ENCODE assay signal across 1 cellular context in genomic region chr19:55179570-55180484, GRCh38.
TF ChIP-seq lines count a peak whose summit lies in the region.

Gene SYT5 (minus strand): TSS chr19:55180289. CDS start chr19:55179041, 1,248 bp downstream.

TF ChIP-seq in HepG2, 621 proteins besides CTCF, POLR2A, EP300 and RAD21 (continued from another document and continues in another):
- TF ChIP-seq ARID4A (CRISPR knock-in tag; IDR thresholded peaks at IDR 0.05; ENCODE audit: borderline replicate concordance) (peak; percentile 69; the same call in 1 of the 2 replicates), MTF2 (CRISPR knock-in tag; IDR thresholded peaks at IDR 0.05; ENCODE audit: borderline replicate concordance) (no peak), ZNF121 (CRISPR knock-in tag; IDR thresholded peaks at IDR 0.05) (no peak), BHLHE40 (IDR thresholded peaks at IDR 0.05; ENCODE audit: low read length) (peak; percentile 84), AGO2 (optimal IDR thresholded peaks at IDR 0.05; ENCODE audit: low read depth, low read length) (peak; percentile 88), ZC3H13 (CRISPR knock-in tag; IDR thresholded peaks at IDR 0.05) (peak; percentile 66; the same call in 1 of the 2 replicates), MXD1 (CRISPR knock-in tag; IDR thresholded peaks at IDR 0.05) (peak; percentile 57; the same call in 1 of the 2 replicates), HNRNPL (IDR thresholded peaks at IDR 0.05; ENCODE audit: low read depth, low read length) (0 out of 2 replicates have a peak, but pooled peaks have one; percentile 27), ZNF558 (CRISPR knock-in tag; IDR thresholded peaks at IDR 0.05; ENCODE audit: borderline replicate concordance) (peak; percentile 65; the same call in 1 of the 2 replicates), ZNF501 (CRISPR knock-in tag; IDR thresholded peaks at IDR 0.05) (peak; percentile 14; the same call in 1 of the 2 replicates), BATF2 (CRISPR knock-in tag; IDR thresholded peaks at IDR 0.05) (peak; percentile 69; the same call in 1 of the 2 replicates), TSC22D2 (CRISPR knock-in tag; IDR thresholded peaks at IDR 0.05; ENCODE audit: borderline replicate concordance) (peak; percentile 48; the same call in 1 of the 2 replicates), ELF1 (CRISPR knock-in tag; IDR thresholded peaks at IDR 0.05) (no peak), TBX2 (CRISPR knock-in tag; IDR thresholded peaks at IDR 0.05; ENCODE audit: borderline replicate concordance) (peak; percentile 22; the same call in 1 of the 2 replicates), BCL6 (CRISPR knock-in tag; IDR thresholded peaks at IDR 0.05) (peak; percentile 33; the same call in 1 of the 2 replicates), ZNF850 (CRISPR knock-in tag; conservative IDR thresholded peaks at IDR 0.05) (no peak), REST (IDR thresholded peaks at IDR 0.05; ENCODE audit: borderline replicate concordance in 1 of 2, low read depth in 1 of 2, low read length in 2 of 2) (peak; percentile 85 to 95), NFKB2 (CRISPR knock-in tag; IDR thresholded peaks at IDR 0.05; ENCODE audit: borderline replicate concordance) (0 out of 2 replicates have a peak, but pooled peaks have one; percentile 32), ZSCAN21 (CRISPR knock-in tag; IDR thresholded peaks at IDR 0.05; ENCODE audit: borderline replicate concordance) (peak; percentile 41; the same call in 1 of the 2 replicates), ZKSCAN5 (CRISPR knock-in tag; IDR thresholded peaks at IDR 0.05) (no peak), RERE (CRISPR knock-in tag; IDR thresholded peaks at IDR 0.05; ENCODE audit: low read depth) (no peak), ZGPAT (CRISPR knock-in tag; IDR thresholded peaks at IDR 0.05) (peak; percentile 44; the same call in 1 of the 2 replicates), TEF (CRISPR knock-in tag; IDR thresholded peaks at IDR 0.05) (peak; percentile 52; the same call in 1 of the 2 replicates), ZSCAN31 (CRISPR knock-in tag; IDR thresholded peaks at IDR 0.05; ENCODE audit: low read depth) (0 out of 2 replicates have a peak, but pooled peaks have one; percentile 31), MNT (IDR thresholded peaks at IDR 0.05) (peak; percentile 70), ZNF780A (CRISPR knock-in tag; IDR thresholded peaks at IDR 0.05) (no peak), ZFP82 (CRISPR knock-in tag; IDR thresholded peaks at IDR 0.05; ENCODE audit: borderline replicate concordance) (0 out of 2 replicates have a peak, but pooled peaks have one; percentile 41), MXI1 (IDR thresholded peaks at IDR 0.05; ENCODE audit: borderline replicate concordance, low read depth, low read length) (peak; percentile 94; the same call in 2 of the 3 replicates), U2AF2 (IDR thresholded peaks at IDR 0.05; ENCODE audit: low read depth, low read length) (no peak), ZBTB38 (CRISPR knock-in tag; IDR thresholded peaks at IDR 0.05) (0 out of 2 replicates have a peak, but pooled peaks have one; percentile 32), ZNF333 (CRISPR knock-in tag; IDR thresholded peaks at IDR 0.05; ENCODE audit: borderline replicate concordance) (0 out of 2 replicates have a peak, but pooled peaks have one; percentile 36)
- TF ChIP-seq, protein P1, sequence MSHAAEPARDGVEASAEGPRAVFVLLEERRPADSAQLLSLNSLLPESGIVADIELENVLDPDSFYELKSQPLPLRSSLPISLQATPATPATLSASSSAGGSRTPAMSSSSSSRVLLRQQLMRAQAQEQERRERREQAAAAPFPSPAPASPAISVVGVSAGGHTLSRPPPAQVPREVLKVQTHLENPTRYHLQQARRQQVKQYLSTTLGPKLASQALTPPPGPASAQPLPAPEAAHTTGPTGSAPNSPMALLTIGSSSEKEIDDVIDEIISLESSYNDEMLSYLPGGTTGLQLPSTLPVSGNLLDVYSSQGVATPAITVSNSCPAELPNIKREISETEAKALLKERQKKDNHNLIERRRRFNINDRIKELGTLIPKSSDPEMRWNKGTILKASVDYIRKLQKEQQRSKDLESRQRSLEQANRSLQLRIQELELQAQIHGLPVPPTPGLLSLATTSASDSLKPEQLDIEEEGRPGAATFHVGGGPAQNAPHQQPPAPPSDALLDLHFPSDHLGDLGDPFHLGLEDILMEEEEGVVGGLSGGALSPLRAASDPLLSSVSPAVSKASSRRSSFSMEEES (CRISPR knock-in tag; IDR thresholded peaks at IDR 0.05) = peak; percentile 61; the same call in 1 of the 2 replicates
- TF ChIP-seq, protein P2, sequence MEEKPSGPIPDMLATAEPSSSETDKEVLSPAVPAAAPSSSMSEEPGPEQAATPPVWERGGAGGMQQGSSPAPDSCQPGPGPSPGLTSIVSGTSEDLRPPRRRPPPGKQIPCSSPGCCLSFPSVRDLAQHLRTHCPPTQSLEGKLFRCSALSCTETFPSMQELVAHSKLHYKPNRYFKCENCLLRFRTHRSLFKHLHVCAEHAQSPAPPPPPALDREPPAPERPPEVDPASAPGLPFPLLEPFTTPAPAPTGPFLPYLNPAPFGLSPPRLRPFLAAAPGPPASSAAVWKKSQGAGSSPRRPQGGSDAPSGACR (CRISPR knock-in tag; IDR thresholded peaks at IDR 0.05) = peak; percentile 73; the same call in 1 of the 2 replicates
